8 cellular contexts compared by ENCODE assay signal in the genomic region with DNA sequence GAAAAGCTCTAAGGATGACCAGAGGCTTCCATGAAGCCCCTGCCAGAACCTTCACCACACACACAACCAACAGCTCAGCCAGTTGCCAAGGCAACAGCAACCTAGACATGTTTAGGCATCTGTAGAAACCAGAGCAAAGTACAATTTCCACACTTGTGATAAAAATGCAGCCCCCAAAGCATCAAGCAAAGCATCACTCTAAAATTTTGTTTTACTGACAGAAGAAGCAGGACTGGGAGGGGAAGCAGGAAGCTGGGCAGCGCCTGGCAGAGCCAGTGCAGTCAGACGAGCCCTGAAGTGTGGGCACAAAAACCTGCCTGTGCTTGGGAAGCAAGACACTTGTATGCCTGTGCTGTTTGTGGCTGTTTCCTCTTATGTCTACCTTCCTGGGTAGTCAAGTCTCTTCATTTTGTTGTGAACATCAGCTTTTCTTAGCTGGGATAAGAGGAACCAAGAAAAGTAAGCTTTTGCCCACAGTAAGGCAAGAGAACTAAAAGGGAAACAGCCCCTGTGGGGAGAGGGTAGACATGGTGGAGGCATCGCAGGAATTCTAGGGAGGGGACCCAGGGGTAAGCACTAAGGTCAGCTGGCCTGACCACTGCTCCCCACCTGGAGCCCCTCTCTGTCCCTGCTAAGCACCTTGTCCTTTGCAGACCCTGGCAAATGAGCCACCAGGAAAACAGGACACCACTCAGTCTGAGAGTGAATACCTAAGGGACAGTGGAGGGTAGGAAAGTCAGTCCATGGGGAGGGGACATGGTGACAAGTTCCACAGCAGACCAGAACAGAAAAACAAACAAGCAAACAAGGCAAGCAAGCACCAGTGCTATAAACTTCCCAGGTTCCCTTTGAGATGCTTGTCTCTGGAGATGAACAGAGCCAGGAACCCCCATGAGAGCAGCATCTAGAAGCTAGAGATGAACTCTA. TPM values are rescaled to one million over a fixed set of nuclear protein-coding genes. Genes with fewer than 3 reads are reported as not detected.
DNase-seq lines count a peak whose midpoint lies in the region; ATAC-seq, FAIRE-seq and TF ChIP-seq lines count a peak whose summit lies in the region.

No MANE protein-coding gene starts in this region.

- no peaks in the 10 kb centered on the region for H3K36me3 ChIP-seq in fibroblast of lung (ENCODE audit: control insufficient read depth, insufficient read depth, low read length)

- peak; percentile 87 for FAIRE-seq in GM12891 (lab: Jason Lieb, UNC)

- no peak for TF ChIP-seq CTCF in fibroblast of lung (conservative IDR thresholded peaks at IDR 0.05 in 1 of 2, IDR thresholded peaks at IDR 0.05 in 1 of 2; ENCODE audit: low read depth in 1 of 2, low read length in 2 of 2)

- no peak overlapping the region for H2AFZ ChIP-seq in fibroblast of lung (ENCODE audit: low read length)

- peak overlapping the region in 1 of 4 experiments; percentile 3 for H3K4me3 ChIP-seq in fibroblast of lung (replicated peaks in 1 of 4; ENCODE audit: control extremely low read depth in 1 of 4, insufficient read depth in 1 of 4, low read depth in 3 of 4, low read length in 4 of 4)

- TF ChIP-seq POLR2A in GM12891 (IDR thresholded peaks at IDR 0.05; ENCODE audit: low read depth, low read length) (no peak), erythroblast (IDR thresholded peaks at IDR 0.05; ENCODE audit: low read length) (no peak)

- ATAC-seq in SK-N-SH treated with all-trans-retinoic acid at 6 μM for 48 hours (peak; percentile 36), GM18517 (IDR thresholded peaks at IDR 0.05; ENCODE audit: unreplicated experiment) (no peak), GM19463 (IDR thresholded peaks at IDR 0.05; ENCODE audit: unreplicated experiment) (no peak)

- no peaks in the 10 kb centered on the region for H3K27me3 ChIP-seq in fibroblast of lung (ENCODE audit: control insufficient read depth, insufficient read depth, low read length)

- peaks cover 84% of the 10 kb centered on the region for H3K79me2 ChIP-seq in fibroblast of lung (ENCODE audit: control insufficient read depth, insufficient read depth, low read length)

- H3K4me2 ChIP-seq in fibroblast of lung (ENCODE audit: extremely low read depth, insufficient read depth, low read length) = peak overlapping the region; percentile 81

- peaks cover 39% of the 10 kb centered on the region for H3K4me1 ChIP-seq in fibroblast of lung (ENCODE audit: control insufficient read depth, extremely low read depth, insufficient read depth, low read length)

- no peaks in the 10 kb centered on the region for H4K20me1 ChIP-seq in fibroblast of lung (ENCODE audit: control insufficient read depth, extremely low read depth, insufficient read depth, low read length)

- DNase-seq in GM12891 (ENCODE audit: insufficient read length, low spot score) (no peak), fibroblast of lung (ENCODE audit: low read depth in 2 of 2) (peak; percentile 51 to 76), posterior vena cava (ENCODE audit: low spot score) (peak; percentile 69), kidney tubule cell (ENCODE audit: low spot score) (no peak), erythroblast (lab: John Stamatoyannopoulos, UW) (no peak)

- peak overlapping the region; percentile 82 for H3K27ac ChIP-seq in fibroblast of lung (ENCODE audit: insufficient read depth, low read length)

- no peaks in the 10 kb centered on the region for H3K9me3 ChIP-seq in fibroblast of lung (ENCODE audit: control insufficient read depth, insufficient read depth, low read depth, low read length)

- no peak overlapping the region for H3K9ac ChIP-seq in fibroblast of lung (ENCODE audit: insufficient read depth, low read length)

- intact Hi-C loops in posterior vena cava (cut with DNase I) = no loop called here

TF ChIP-seq in GM12891, 5 proteins besides CTCF, POLR2A, EP300 and RAD21:
- TF ChIP-seq POU2F2 (IDR thresholded peaks at IDR 0.05; ENCODE audit: low read depth, low read length) (no peak), SPI1 (IDR thresholded peaks at IDR 0.05; ENCODE audit: low read depth, low read length) (no peak), TAF1 (IDR thresholded peaks at IDR 0.05; ENCODE audit: low read depth, low read length) (no peak), POLR2AphosphoS5 (IDR thresholded peaks at IDR 0.05; ENCODE audit: low read depth, low read length) (no peak), PAX5 (IDR thresholded peaks at IDR 0.05; ENCODE audit: insufficient read depth, low read length, severe bottlenecking) (no peak)

TF ChIP-seq in SK-N-SH treated with all-trans-retinoic acid at 6 μM for 48 hours, 23 proteins besides CTCF, POLR2A, EP300 and RAD21:
- TF ChIP-seq SNAI2 (CRISPR knock-in tag; IDR thresholded peaks at IDR 0.05) (no peak), BACH2 (CRISPR knock-in tag; IDR thresholded peaks at IDR 0.05; ENCODE audit: borderline replicate concordance) (no peak), PPARA (CRISPR knock-in tag; IDR thresholded peaks at IDR 0.05; ENCODE audit: borderline replicate concordance) (no peak), CSDC2 (CRISPR knock-in tag; IDR thresholded peaks at IDR 0.05) (no peak), ZNF70 (CRISPR knock-in tag; IDR thresholded peaks at IDR 0.05) (no peak), OSR1 (CRISPR knock-in tag; IDR thresholded peaks at IDR 0.05) (no peak)
- TF ChIP-seq, protein P1, sequence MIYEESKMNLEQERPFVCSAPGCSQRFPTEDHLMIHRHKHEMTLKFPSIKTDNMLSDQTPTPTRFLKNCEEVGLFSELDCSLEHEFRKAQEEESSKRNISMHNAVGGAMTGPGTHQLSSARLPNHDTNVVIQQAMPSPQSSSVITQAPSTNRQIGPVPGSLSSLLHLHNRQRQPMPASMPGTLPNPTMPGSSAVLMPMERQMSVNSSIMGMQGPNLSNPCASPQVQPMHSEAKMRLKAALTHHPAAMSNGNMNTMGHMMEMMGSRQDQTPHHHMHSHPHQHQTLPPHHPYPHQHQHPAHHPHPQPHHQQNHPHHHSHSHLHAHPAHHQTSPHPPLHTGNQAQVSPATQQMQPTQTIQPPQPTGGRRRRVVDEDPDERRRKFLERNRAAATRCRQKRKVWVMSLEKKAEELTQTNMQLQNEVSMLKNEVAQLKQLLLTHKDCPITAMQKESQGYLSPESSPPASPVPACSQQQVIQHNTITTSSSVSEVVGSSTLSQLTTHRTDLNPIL (CRISPR knock-in tag; IDR thresholded peaks at IDR 0.05; ENCODE audit: low read depth) = no peak

RNA-seq across cellular contexts. Expression of gene PACSIN2, which starts 13.4 kb away (rescaled TPM):
- polyA plus RNA-seq in GM12891 (2012; ENCODE audit: low read depth, missing spikeins) = 58.1 TPM
- 25.4 and 30.1 TPM in 2 replicates for total RNA-seq in fibroblast of lung
- 41.4 and 55.3 TPM in 2 replicates for polyA plus RNA-seq in fibroblast of lung
- 28.6 and 40.8 TPM in 2 replicates for polyA plus RNA-seq in fibroblast of lung (2012)
- 18.3 and 26.8 TPM in 2 replicates for polyA minus RNA-seq in fibroblast of lung (ENCODE audit: low replicate concordance)
- total RNA-seq in posterior vena cava = 10 to 100 TPM; 71.8 to 85.6 TPM

Comparison
In these comparisons a context has a peak if more than half of its experiments do, and no peak if none do; other contexts are left out.
1. DNase-seq: peak in fibroblast of lung (2 of 2) and posterior vena cava (single experiment); none in GM12891 (single experiment), kidney tubule cell (single experiment) and erythroblast (0 of 2).